ENCODE assay signal across 2 cellular contexts in the genomic region with DNA sequence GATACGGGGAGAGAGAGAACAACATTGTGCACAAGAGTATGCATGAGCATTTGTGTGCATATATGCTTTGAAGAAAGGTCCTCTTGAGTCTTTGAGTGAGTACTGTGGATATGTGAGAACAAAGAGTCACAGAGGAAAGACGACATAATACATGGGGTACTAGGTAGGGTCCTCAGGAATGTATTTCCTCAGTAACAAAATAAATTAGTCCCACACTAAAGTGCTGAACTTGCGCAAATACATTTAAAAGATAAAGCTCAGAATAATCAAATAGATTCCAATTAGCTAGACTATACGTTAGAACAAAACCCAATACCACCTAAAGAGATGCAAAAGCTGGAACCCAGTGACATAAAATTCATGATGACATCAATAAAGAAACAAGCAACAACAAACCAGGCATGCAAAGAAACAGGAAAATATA.
TF ChIP-seq lines count a peak whose summit lies in the region.

No MANE protein-coding gene starts in this region.

TF ChIP-seq in HepG2, 621 proteins besides CTCF, POLR2A, EP300 and RAD21 (continued from another document):
- TF ChIP-seq, protein P1, sequence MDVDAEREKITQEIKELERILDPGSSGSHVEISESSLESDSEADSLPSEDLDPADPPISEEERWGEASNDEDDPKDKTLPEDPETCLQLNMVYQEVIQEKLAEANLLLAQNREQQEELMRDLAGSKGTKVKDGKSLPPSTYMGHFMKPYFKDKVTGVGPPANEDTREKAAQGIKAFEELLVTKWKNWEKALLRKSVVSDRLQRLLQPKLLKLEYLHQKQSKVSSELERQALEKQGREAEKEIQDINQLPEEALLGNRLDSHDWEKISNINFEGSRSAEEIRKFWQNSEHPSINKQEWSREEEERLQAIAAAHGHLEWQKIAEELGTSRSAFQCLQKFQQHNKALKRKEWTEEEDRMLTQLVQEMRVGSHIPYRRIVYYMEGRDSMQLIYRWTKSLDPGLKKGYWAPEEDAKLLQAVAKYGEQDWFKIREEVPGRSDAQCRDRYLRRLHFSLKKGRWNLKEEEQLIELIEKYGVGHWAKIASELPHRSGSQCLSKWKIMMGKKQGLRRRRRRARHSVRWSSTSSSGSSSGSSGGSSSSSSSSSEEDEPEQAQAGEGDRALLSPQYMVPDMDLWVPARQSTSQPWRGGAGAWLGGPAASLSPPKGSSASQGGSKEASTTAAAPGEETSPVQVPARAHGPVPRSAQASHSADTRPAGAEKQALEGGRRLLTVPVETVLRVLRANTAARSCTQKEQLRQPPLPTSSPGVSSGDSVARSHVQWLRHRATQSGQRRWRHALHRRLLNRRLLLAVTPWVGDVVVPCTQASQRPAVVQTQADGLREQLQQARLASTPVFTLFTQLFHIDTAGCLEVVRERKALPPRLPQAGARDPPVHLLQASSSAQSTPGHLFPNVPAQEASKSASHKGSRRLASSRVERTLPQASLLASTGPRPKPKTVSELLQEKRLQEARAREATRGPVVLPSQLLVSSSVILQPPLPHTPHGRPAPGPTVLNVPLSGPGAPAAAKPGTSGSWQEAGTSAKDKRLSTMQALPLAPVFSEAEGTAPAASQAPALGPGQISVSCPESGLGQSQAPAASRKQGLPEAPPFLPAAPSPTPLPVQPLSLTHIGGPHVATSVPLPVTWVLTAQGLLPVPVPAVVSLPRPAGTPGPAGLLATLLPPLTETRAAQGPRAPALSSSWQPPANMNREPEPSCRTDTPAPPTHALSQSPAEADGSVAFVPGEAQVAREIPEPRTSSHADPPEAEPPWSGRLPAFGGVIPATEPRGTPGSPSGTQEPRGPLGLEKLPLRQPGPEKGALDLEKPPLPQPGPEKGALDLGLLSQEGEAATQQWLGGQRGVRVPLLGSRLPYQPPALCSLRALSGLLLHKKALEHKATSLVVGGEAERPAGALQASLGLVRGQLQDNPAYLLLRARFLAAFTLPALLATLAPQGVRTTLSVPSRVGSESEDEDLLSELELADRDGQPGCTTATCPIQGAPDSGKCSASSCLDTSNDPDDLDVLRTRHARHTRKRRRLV (CRISPR knock-in tag; IDR thresholded peaks at IDR 0.05), result no peak
- TF ChIP-seq NR1H2 (CRISPR knock-in tag; IDR thresholded peaks at IDR 0.05; ENCODE audit: borderline replicate concordance, low read depth) (no peak), SETDB1 (CRISPR knock-in tag; IDR thresholded peaks at IDR 0.05; ENCODE audit: borderline replicate concordance) (no peak)

TF ChIP-seq in WTC11, 78 proteins besides CTCF, POLR2A, EP300 and RAD21 (continued from another document):
- TF ChIP-seq, protein P2, sequence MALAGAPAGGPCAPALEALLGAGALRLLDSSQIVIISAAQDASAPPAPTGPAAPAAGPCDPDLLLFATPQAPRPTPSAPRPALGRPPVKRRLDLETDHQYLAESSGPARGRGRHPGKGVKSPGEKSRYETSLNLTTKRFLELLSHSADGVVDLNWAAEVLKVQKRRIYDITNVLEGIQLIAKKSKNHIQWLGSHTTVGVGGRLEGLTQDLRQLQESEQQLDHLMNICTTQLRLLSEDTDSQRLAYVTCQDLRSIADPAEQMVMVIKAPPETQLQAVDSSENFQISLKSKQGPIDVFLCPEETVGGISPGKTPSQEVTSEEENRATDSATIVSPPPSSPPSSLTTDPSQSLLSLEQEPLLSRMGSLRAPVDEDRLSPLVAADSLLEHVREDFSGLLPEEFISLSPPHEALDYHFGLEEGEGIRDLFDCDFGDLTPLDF (CRISPR knock-in tag; IDR thresholded peaks at IDR 0.05), result no peak
- TF ChIP-seq, protein P3, sequence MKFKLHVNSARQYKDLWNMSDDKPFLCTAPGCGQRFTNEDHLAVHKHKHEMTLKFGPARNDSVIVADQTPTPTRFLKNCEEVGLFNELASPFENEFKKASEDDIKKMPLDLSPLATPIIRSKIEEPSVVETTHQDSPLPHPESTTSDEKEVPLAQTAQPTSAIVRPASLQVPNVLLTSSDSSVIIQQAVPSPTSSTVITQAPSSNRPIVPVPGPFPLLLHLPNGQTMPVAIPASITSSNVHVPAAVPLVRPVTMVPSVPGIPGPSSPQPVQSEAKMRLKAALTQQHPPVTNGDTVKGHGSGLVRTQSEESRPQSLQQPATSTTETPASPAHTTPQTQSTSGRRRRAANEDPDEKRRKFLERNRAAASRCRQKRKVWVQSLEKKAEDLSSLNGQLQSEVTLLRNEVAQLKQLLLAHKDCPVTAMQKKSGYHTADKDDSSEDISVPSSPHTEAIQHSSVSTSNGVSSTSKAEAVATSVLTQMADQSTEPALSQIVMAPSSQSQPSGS (CRISPR knock-in tag; IDR thresholded peaks at IDR 0.05; ENCODE audit: borderline replicate concordance, low read depth), result no peak
- TF ChIP-seq ZNF219 (CRISPR knock-in tag; IDR thresholded peaks at IDR 0.05; ENCODE audit: borderline replicate concordance) (no peak), FOXP1 (CRISPR knock-in tag; IDR thresholded peaks at IDR 0.05; ENCODE audit: borderline replicate concordance) (no peak), CBFB (CRISPR knock-in tag; IDR thresholded peaks at IDR 0.05; ENCODE audit: low read depth) (no peak), NR1H2 (CRISPR knock-in tag; IDR thresholded peaks at IDR 0.05) (no peak), HMGA2 (CRISPR knock-in tag; IDR thresholded peaks at IDR 0.05) (no peak)
